In the genomic region with DNA sequence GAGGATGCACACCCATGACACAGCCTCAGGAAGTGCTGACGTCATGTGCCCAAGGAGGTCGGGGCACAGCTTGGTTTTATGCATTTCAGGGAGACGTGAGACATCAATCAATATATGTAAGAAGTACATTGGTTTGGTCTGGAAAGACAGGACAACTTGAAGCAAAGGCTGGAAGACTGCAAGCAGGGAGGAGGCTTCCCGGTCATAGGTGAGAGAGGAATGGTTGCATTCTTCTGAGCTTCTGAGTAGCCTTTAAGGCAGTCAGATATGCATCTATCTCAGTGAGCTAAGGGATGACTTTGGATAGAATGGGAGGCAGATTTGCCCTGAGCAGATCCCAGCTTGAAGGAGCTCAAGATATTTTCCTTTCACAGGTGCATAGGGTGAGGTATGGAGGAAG, we compare ENCODE assay signal across 17 cellular contexts.
DNase-seq lines count a peak whose midpoint lies in the region; ATAC-seq, FAIRE-seq and TF ChIP-seq lines count a peak whose summit lies in the region.
"Had no signal": no experiment of that assay in that cellular context is flagged by ENCODE, and none has a peak within 500 bp of the region (broad histone marks: within the 10 kb centered on the region; RNA-seq: fewer than 3 reads in every experiment).

No MANE protein-coding gene starts in this region.

- FAIRE-seq in K562 (lab: Jason Lieb, UNC) (no peak), H1 (lab: Jason Lieb, UNC) (no peak)
- FAIRE-seq: GM12878, GM19239, H54 had no signal

- no peaks in the 10 kb centered on the region for H3K23me2 ChIP-seq in H1 (ENCODE audit: low read depth, low read length)

- H2BK12ac ChIP-seq in H1 (ENCODE audit: low read depth, low read length) (no peak overlapping the region), trophoblast cell (ENCODE audit: low read length) (no peak overlapping the region)

- CTCF ChIA-PET in K562 (lab: Yijun Ruan, JAX; ENCODE audit: low intra/inter-chr PET ratio) = no interaction called here
- CTCF ChIA-PET in H1 (lab: Charles Lee; ENCODE audit: partially characterized antibody) = interaction anchor here (0.9 to 1.7 kb wide), 3 partner anchors 8 to 26 kb away, joined by 3 to 9 read pairs (median 3); no protein-coding TSS in a partner anchor

- BruUV-seq in K562 (replicated peaks; lab: Mats Ljungman, UMichigan) = no TSS peak

- H3K18ac ChIP-seq in H1 (ENCODE audit: extremely low read depth, low read length) = no peak overlapping the region
- no peak overlapping the region for H3K18ac ChIP-seq in trophoblast cell (ENCODE audit: low read length)

- H3K4me3 ChIP-seq in K562 (no peak overlapping the region), H1 (ENCODE audit: extremely low read depth in 1 of 4, insufficient read depth in 2 of 4, low read depth in 3 of 4, low read length in 4 of 4) (no peak overlapping the region), trophoblast cell (ENCODE audit: low read depth, low read length) (no peak overlapping the region), skeletal muscle tissue (ENCODE audit: low read length in 3 of 3) (peak overlapping the region in 2 of 3 donors; percentile 15 to 24), Karpas-422 (ENCODE audit: low read length) (no peak overlapping the region)
- H3K4me3 ChIP-seq: BLaER1 treated with 17β-estradiol and CSF1 and Interleukin-3, amounts not matched to agents 10 nM and 100 nM; GM12878; GM23248 had no signal

- H4K20me1 ChIP-seq in K562 (replicated peaks; ENCODE audit: control insufficient read depth, insufficient read depth, low read length) = no peaks in the 10 kb centered on the region
- no peaks in the 10 kb centered on the region for H4K20me1 ChIP-seq in H1 (replicated peaks in 1 of 2; ENCODE audit: control insufficient read depth in 1 of 2, insufficient read depth in 2 of 2, low read length in 2 of 2)
- no peaks in the 10 kb centered on the region for H4K20me1 ChIP-seq in Karpas-422 (ENCODE audit: insufficient read depth, low read depth, low read length)
- H4K20me1 ChIP-seq: BLaER1 treated with 17β-estradiol and CSF1 and Interleukin-3, amounts not matched to agents 10 nM and 100 nM had no signal

- no peaks in the 10 kb centered on the region for H3K36me3 ChIP-seq in K562 (ENCODE audit: control insufficient read depth, insufficient read depth, low read length)
- no peaks in the 10 kb centered on the region for H3K36me3 ChIP-seq in H1 (ENCODE audit: control insufficient read depth in 2 of 4, insufficient read depth in 4 of 4, low read length in 3 of 4)
- peaks cover 2% of the 10 kb centered on the region in 2 experiments for H3K36me3 ChIP-seq in trophoblast cell (ENCODE audit: control insufficient read depth in 1 of 2, insufficient read depth in 2 of 2, low read length in 2 of 2)
- peaks cover 42 to 59% (median 46%) of the 10 kb centered on the region in 3 donors for H3K36me3 ChIP-seq in skeletal muscle tissue (ENCODE audit: control insufficient read depth in 3 of 3, insufficient read depth in 3 of 3, low read length in 3 of 3)
- H3K36me3 ChIP-seq in Karpas-422 (ENCODE audit: insufficient read depth, low read length) = no peaks in the 10 kb centered on the region

- POLR2A ChIA-PET in K562 (lab: Yijun Ruan, JAX) = interaction anchor here (1.1 kb wide), 1 partner anchor 17 kb away, joined by 4 read pairs; no protein-coding TSS in a partner anchor
- POLR2A ChIA-PET in H1 (lab: Charles Lee; ENCODE audit: partially characterized antibody) = no interaction called here

- no peaks in the 10 kb centered on the region for H3K9me1 ChIP-seq in K562 (ENCODE audit: control insufficient read depth, insufficient read depth, low read length)

- H4K12ac ChIP-seq in trophoblast cell (ENCODE audit: low read depth, low read length) = no peak overlapping the region

- no peak overlapping the region for H3K27ac ChIP-seq in K562 (ENCODE audit: extremely low read depth, low read depth, low read length)
- H3K27ac ChIP-seq in H1 (ENCODE audit: low read depth, low read length) = no peak overlapping the region
- peak overlapping the region; percentile 33 for H3K27ac ChIP-seq in trophoblast cell (ENCODE audit: low read depth, low read length)
- peak overlapping the region; percentile 16 for H3K27ac ChIP-seq in skeletal muscle tissue (ENCODE audit: low read depth, low read length)
- H3K27ac ChIP-seq in Karpas-422 (ENCODE audit: low read length) = no peak overlapping the region
- H3K27ac ChIP-seq: BLaER1 treated with 17β-estradiol and CSF1 and Interleukin-3, amounts not matched to agents 10 nM and 100 nM; GM23248 had no signal

- TF ChIP-seq CTCF in K562 (IDR thresholded peaks at IDR 0.05 in 2 of 3, conservative IDR thresholded peaks at IDR 0.05 in 1 of 3; ENCODE audit: insufficient read depth in 2 of 3, low read depth in 1 of 3, low read length in 3 of 3) (no peak), H1 (IDR thresholded peaks at IDR 0.05; ENCODE audit: control extremely low read depth in 1 of 3, insufficient read depth in 1 of 3, low read depth in 1 of 3, low read length in 3 of 3) (no peak)

- H2BK15ac ChIP-seq in H1 (ENCODE audit: low read length) = 0 out of 2 replicates have a peak overlapping the region, but pooled peaks have one; percentile 66

- H3K23ac ChIP-seq in H1 (ENCODE audit: insufficient read length) (no peak overlapping the region), trophoblast cell (ENCODE audit: low read length) (no peak overlapping the region)

- no peaks in the 10 kb centered on the region for H3K79me1 ChIP-seq in H1 (ENCODE audit: low read depth, low read length)
- H3K79me1 ChIP-seq in trophoblast cell (ENCODE audit: low read length) = peaks cover 5% of the 10 kb centered on the region

- H3K4ac ChIP-seq in H1 (replicated peaks; ENCODE audit: insufficient read length, low read depth, low read length) (no peak overlapping the region), trophoblast cell (ENCODE audit: low read depth, low read length) (no peak overlapping the region)

- H2BK120ac ChIP-seq in H1 (replicated peaks; ENCODE audit: low read depth, low read length) = no peak overlapping the region
- no peak overlapping the region for H2BK120ac ChIP-seq in trophoblast cell (ENCODE audit: insufficient read depth, low read length, poor library complexity)

- H3K14ac ChIP-seq in H1 (ENCODE audit: insufficient read length) (no peak overlapping the region), trophoblast cell (ENCODE audit: low read length) (no peak overlapping the region)

- no peaks in the 10 kb centered on the region for H3K9me2 ChIP-seq in Karpas-422 (replicated peaks; ENCODE audit: insufficient read depth, low read length)

- TF ChIP-seq EP300 in K562 (IDR thresholded peaks at IDR 0.05; ENCODE audit: low read length) (no peak), H1 (IDR thresholded peaks at IDR 0.05; ENCODE audit: borderline replicate concordance in 1 of 2, low read depth in 2 of 2, low read length in 2 of 2) (no peak)

- no peaks in the 10 kb centered on the region for H3K79me2 ChIP-seq in K562 (ENCODE audit: control insufficient read depth, insufficient read depth, low read length)
- H3K79me2 ChIP-seq in H1 (ENCODE audit: control insufficient read depth in 1 of 2, insufficient read depth in 2 of 2, low read length in 2 of 2) = no peaks in the 10 kb centered on the region
- H3K79me2 ChIP-seq in trophoblast cell (ENCODE audit: control insufficient read depth, insufficient read depth, low read length, poor library complexity) = no peaks in the 10 kb centered on the region
- H3K79me2 ChIP-seq in Karpas-422 (ENCODE audit: low read length) = no peaks in the 10 kb centered on the region

- H4K91ac ChIP-seq in H1 (replicated peaks; ENCODE audit: insufficient read length, low read length) (no peak overlapping the region), trophoblast cell (ENCODE audit: low read depth, low read length) (peak overlapping the region; percentile 21)

- H2AFZ ChIP-seq in K562 (ENCODE audit: low read depth, low read length) (no peak overlapping the region), H1 (ENCODE audit: low read length) (no peak overlapping the region), trophoblast cell (ENCODE audit: insufficient read depth, low read length, poor library complexity) (no peak overlapping the region), Karpas-422 (ENCODE audit: low read length) (no peak overlapping the region)
- H2AFZ ChIP-seq: GM23248 had no signal

- H2BK5ac ChIP-seq in H1 (ENCODE audit: low read depth, low read length) (no peak overlapping the region), trophoblast cell (ENCODE audit: low read depth, low read length, poor library complexity) (no peak overlapping the region)

- no peak overlapping the region for H3K9ac ChIP-seq in K562 (ENCODE audit: insufficient read depth in 1 of 2, low read depth in 2 of 2, low read length in 2 of 2)
- no peak overlapping the region for H3K9ac ChIP-seq in H1 (replicated peaks in 1 of 4; ENCODE audit: extremely low read depth in 1 of 4, low read depth in 3 of 4, low read length in 3 of 4)
- no peak overlapping the region for H3K9ac ChIP-seq in trophoblast cell (ENCODE audit: low read length)
- H3K9ac ChIP-seq in skeletal muscle tissue (ENCODE audit: low read depth in 1 of 3, low read length in 3 of 3) = no peak overlapping the region
- no peak overlapping the region for H3K9ac ChIP-seq in Karpas-422 (ENCODE audit: low read length)
- H3K9ac ChIP-seq: BLaER1 treated with 17β-estradiol and CSF1 and Interleukin-3, amounts not matched to agents 10 nM and 100 nM; GM23248 had no signal

- H3K56ac ChIP-seq in H1 (replicated peaks; ENCODE audit: insufficient read length, low read depth, low read length) = no peak overlapping the region

- no peak for TF ChIP-seq RAD21 in K562 (CRISPR knock-in tag; conservative IDR thresholded peaks at IDR 0.05 in 1 of 2, IDR thresholded peaks at IDR 0.05 in 1 of 2)
- TF ChIP-seq RAD21 in H1 (IDR thresholded peaks at IDR 0.05 in 1 of 2, conservative IDR thresholded peaks at IDR 0.05 in 1 of 2; ENCODE audit: low read depth in 2 of 2, low read length in 2 of 2) = no peak

- intact Hi-C loops in K562 (cut with micrococcal nuclease) = no loop called here
- intact Hi-C loops in head of caudate nucleus (cut with DNase I) = no loop called here

- no peak overlapping the region for H2AK5ac ChIP-seq in H1 (ENCODE audit: low read depth, low read length)
- H2AK5ac ChIP-seq in trophoblast cell (ENCODE audit: low read length) = no peak overlapping the region

- no peak overlapping the region for H4K5ac ChIP-seq in H1 (ENCODE audit: insufficient read length, low read depth, low read length)

- DNase-seq in K562 (ENCODE audit: extremely low read depth in 1 of 4, low spot score in 3 of 4) (no peak), H1 (ENCODE audit: low read depth in 1 of 2, low spot score in 2 of 2) (no peak), trophoblast cell (peak in 1 of 2 donors; percentile 66), NCI-H187 (lab: John Stamatoyannopoulos, UW) (no peak), Karpas-422 (no peak), head of caudate nucleus (no peak)
- DNase-seq: Calu3; CD8-positive, alpha-beta T cell; DMS79 treated with DMSO at 0.1 percent for 48 hours; GM23248; HCEC 1CT had no signal

- H3K27me3 ChIP-seq in K562 (ENCODE audit: control insufficient read depth in 2 of 2, insufficient read depth in 2 of 2, low read length in 2 of 2) (no peaks in the 10 kb centered on the region), H1 (replicated peaks in 1 of 4; ENCODE audit: control insufficient read depth in 3 of 4, extremely low read depth in 1 of 4, insufficient read depth in 3 of 4, low read length in 3 of 4) (no peaks in the 10 kb centered on the region), trophoblast cell (ENCODE audit: insufficient read depth, low read length) (no peaks in the 10 kb centered on the region), skeletal muscle tissue (ENCODE audit: control insufficient read depth in 3 of 3, insufficient read depth in 3 of 3, low read length in 3 of 3) (no peaks in the 10 kb centered on the region), Karpas-422 (ENCODE audit: low read length) (no peaks in the 10 kb centered on the region)
- H3K27me3 ChIP-seq: BLaER1 treated with 17β-estradiol and CSF1 and Interleukin-3, amounts not matched to agents 10 nM and 100 nM had no signal

- in situ Hi-C loops in K562 (cut with MboI) = no loop called here

- H3K4me2 ChIP-seq in K562 (ENCODE audit: insufficient read depth, low read length) (no peak overlapping the region), H1 (ENCODE audit: insufficient read depth in 1 of 2, low read depth in 2 of 2, low read length in 2 of 2) (no peak overlapping the region), trophoblast cell (ENCODE audit: low read length) (no peak overlapping the region), Karpas-422 (ENCODE audit: low read depth, low read length, poor library complexity, severe bottlenecking) (no peak overlapping the region)
- H3K4me2 ChIP-seq: BLaER1 treated with 17β-estradiol and CSF1 and Interleukin-3, amounts not matched to agents 10 nM and 100 nM had no signal

- H3K9me3 ChIP-seq in K562 (replicated peaks; ENCODE audit: control insufficient read depth, insufficient read depth, low read depth, low read length) = no peaks in the 10 kb centered on the region
- 0 out of 4 replicates have a peak, but pooled peaks cover 0 to 7% of the 10 kb centered on the region in 2 experiments for H3K9me3 ChIP-seq in H1 (ENCODE audit: insufficient read depth in 2 of 2, low read depth in 1 of 2, low read length in 1 of 2)
- no peaks in the 10 kb centered on the region for H3K9me3 ChIP-seq in trophoblast cell (ENCODE audit: insufficient read depth, low read depth, low read length)
- H3K9me3 ChIP-seq in skeletal muscle tissue (ENCODE audit: control insufficient read depth in 3 of 3, low read length in 3 of 3) = no peaks in the 10 kb centered on the region
- H3K9me3 ChIP-seq in Karpas-422 (ENCODE audit: low read length) = no peaks in the 10 kb centered on the region

- no peak for TF ChIP-seq POLR2A in K562 (conservative IDR thresholded peaks at IDR 0.05)
- no peak for TF ChIP-seq POLR2A in H1 (IDR thresholded peaks at IDR 0.05; ENCODE audit: control extremely low read depth in 1 of 2, low read depth in 2 of 2, low read length in 2 of 2)

- no peaks in the 10 kb centered on the region for H3K4me1 ChIP-seq in K562 (replicated peaks in 1 of 2; ENCODE audit: control insufficient read depth in 2 of 2, insufficient read depth in 2 of 2, low read length in 2 of 2)
- peaks cover 0 to 2% (median 0%) of the 10 kb centered on the region in 4 experiments; a peak in 1 of 7 replicates for H3K4me1 ChIP-seq in H1 (replicated peaks in 1 of 4; ENCODE audit: control insufficient read depth in 3 of 4, insufficient read depth in 4 of 4, low read length in 3 of 4)
- peaks cover 2% of the 10 kb centered on the region in 2 experiments for H3K4me1 ChIP-seq in trophoblast cell (ENCODE audit: control insufficient read depth in 1 of 2, insufficient read depth in 2 of 2, low read length in 2 of 2)
- peaks cover 46 to 61% (median 61%) of the 10 kb centered on the region in 3 donors for H3K4me1 ChIP-seq in skeletal muscle tissue (ENCODE audit: control insufficient read depth in 3 of 3, insufficient read depth in 3 of 3, low read length in 3 of 3)
- H3K4me1 ChIP-seq in Karpas-422 (ENCODE audit: low read length) = no peaks in the 10 kb centered on the region

- no peak overlapping the region for H2BK20ac ChIP-seq in H1 (ENCODE audit: low read length)

- ATAC-seq in K562 = no peak
- ATAC-seq in GM18498 (IDR thresholded peaks at IDR 0.05; ENCODE audit: unreplicated experiment) = no peak
- ATAC-seq: CD8-positive, alpha-beta T cell; GM12878 had no signal

- 26% methylated on average over 4 of the region's 4 CpGs for whole genome bisulfite sequencing in K562 (ENCODE audit: insufficient coverage, low coverage, missing lambda C conversion rate)
- WGBS in H1 (ENCODE audit: extremely low coverage in 1 of 2, insufficient coverage in 1 of 2, insufficient read length in 1 of 2, insufficient replicate concordance in 2 of 2, low coverage in 1 of 2, low lambda C conversion rate in 2 of 2, missing lambda C conversion rate in 1 of 2), 2 experiments = 84% methylated on average over 4 of the region's 4 CpGs; no CpG with 5 or more reads in 1 of the 2 experiments
- WGBS in trophoblast cell (ENCODE audit: extremely low coverage, insufficient coverage, insufficient read length) = no CpG with 5 or more reads among the region's 4 CpGs

- no peak overlapping the region for H4K8ac ChIP-seq in H1 (ENCODE audit: extremely low read depth, insufficient read depth, low read length)
- no peak overlapping the region for H4K8ac ChIP-seq in trophoblast cell (ENCODE audit: low read depth, low read length)

Comparison
In these comparisons a context has a peak if more than half of its experiments do, and no peak if none do; other contexts are left out.
1. H3K27ac ChIP-seq: peak in trophoblast cell (single experiment) and skeletal muscle tissue (single experiment); none in K562 (single experiment), H1 (single experiment) and Karpas-422 (single experiment).
2. H3K4me3 ChIP-seq: peak in skeletal muscle tissue (2 of 3); none in K562 (single experiment), H1 (0 of 4), trophoblast cell (single experiment) and Karpas-422 (single experiment).